7 cellular contexts compared by ENCODE assay signal in the genomic region with DNA sequence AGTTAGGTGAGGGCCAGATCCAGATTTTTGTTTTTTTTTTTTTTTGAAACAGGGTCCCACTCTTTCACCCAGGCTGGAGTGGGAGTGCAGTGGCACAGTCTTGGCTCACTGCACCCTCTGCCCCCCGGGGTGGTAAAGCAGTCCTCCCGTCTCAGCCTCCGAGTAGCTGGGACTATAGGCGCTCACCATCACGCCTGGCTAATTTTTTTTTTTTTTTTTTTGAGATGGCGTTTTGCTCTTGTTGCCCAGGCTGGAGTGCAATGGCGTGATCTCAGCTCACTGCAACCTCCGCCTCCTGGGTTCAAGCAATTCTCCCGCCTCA. TPM values are rescaled to one million over a fixed set of nuclear protein-coding genes. Genes with fewer than 3 reads are reported as not detected.
DNase-seq lines count a peak whose midpoint lies in the region; ATAC-seq, FAIRE-seq and TF ChIP-seq lines count a peak whose summit lies in the region.
"Not testable (repeated sequence)": the region's sequence is repeated elsewhere in the genome, so short reads cannot be mapped to it uniquely, and the experiment has no call there.

No MANE protein-coding gene starts in this region.

- H4K5ac ChIP-seq in mesendoderm (ENCODE audit: low read length): not testable (repeated sequence)

- H3K4me1 Mint-ChIP-seq in HFFc6 (ENCODE audit: low read depth) (peaks cover 24% of the 10 kb centered on the region), astrocyte (ENCODE audit: low read depth, unreplicated experiment) (peaks cover 14% of the 10 kb centered on the region), endodermal cell (peaks cover 34% of the 10 kb centered on the region)

- peak overlapping the region; percentile 74 for H3K4me2 ChIP-seq in astrocyte (ENCODE audit: low read length)
- not testable (repeated sequence) for H3K4me2 ChIP-seq in mesendoderm (ENCODE audit: low read length)

- peak overlapping the region; percentile 36 for H3K4ac ChIP-seq in mesendoderm (ENCODE audit: low read depth, low read length)

- peak overlapping the region; percentile 45 for H2AFZ ChIP-seq in astrocyte (ENCODE audit: low read depth, low read length)

- not testable (repeated sequence) for H3K9me3 ChIP-seq in astrocyte (ENCODE audit: insufficient read depth, low read depth, low read length); endodermal cell (ENCODE audit: control insufficient read depth, low read length); sigmoid colon

- H3K4me3 ChIP-seq in astrocyte (ENCODE audit: insufficient read depth, low read depth, low read length): peak overlapping the region; percentile 24
- not testable (repeated sequence) for H3K4me3 ChIP-seq in endodermal cell (ENCODE audit: low read length); mesendoderm (ENCODE audit: low read length); sigmoid colon

- intact Hi-C loops in Right ventricle myocardium superior (cut with DNase I); sigmoid colon (cut with DNase I): not testable (repeated sequence)

- H3K4me1 ChIP-seq in astrocyte (ENCODE audit: insufficient read depth, low read length): peaks cover 15% of the 10 kb centered on the region
- H3K4me1 ChIP-seq in endodermal cell (ENCODE audit: control insufficient read depth, insufficient read depth, low read length): not testable (repeated sequence)
- H3K4me1 ChIP-seq in mesendoderm (ENCODE audit: control insufficient read depth, low read depth, low read length): peaks cover 15% of the 10 kb centered on the region
- peaks cover 0 to 33% (median 16%) of the 10 kb centered on the region in 4 donors for H3K4me1 ChIP-seq in sigmoid colon

- peak overlapping the region; percentile 40 for H3K56ac ChIP-seq in mesendoderm (ENCODE audit: low read length)

- not testable (repeated sequence) for H3K27me3 ChIP-seq in astrocyte (ENCODE audit: insufficient read depth, low read length); endodermal cell (ENCODE audit: control insufficient read depth, insufficient read depth, low read length, poor library complexity, severe bottlenecking); mesendoderm (ENCODE audit: insufficient read depth, low read length, poor library complexity); sigmoid colon

- H3K9me3 Mint-ChIP-seq in HFFc6; astrocyte (ENCODE audit: unreplicated experiment); endodermal cell: not testable (repeated sequence)

- not testable (repeated sequence) for H2BK120ac ChIP-seq in mesendoderm (ENCODE audit: low read depth, low read length)

- not testable (repeated sequence) for H3K9ac ChIP-seq in astrocyte (ENCODE audit: low read length); endodermal cell (ENCODE audit: extremely low read depth, low read length, poor library complexity, severe bottlenecking); mesendoderm (ENCODE audit: low read length)

- peak; percentile 23 for ATAC-seq in Right ventricle myocardium superior (ENCODE audit: poor library complexity)

- H4K8ac ChIP-seq in mesendoderm (ENCODE audit: low read depth, low read length): not testable (repeated sequence)

- H3K4me3 Mint-ChIP-seq in HFFc6 (peak overlapping the region; percentile 66; the same call in 1 of the 2 replicates), endodermal cell (peak overlapping the region; percentile 23)
- not testable (repeated sequence) for H3K4me3 Mint-ChIP-seq in astrocyte (ENCODE audit: unreplicated experiment)

- not testable (repeated sequence) for H2AK5ac ChIP-seq in mesendoderm (ENCODE audit: low read length)

- H3K27ac Mint-ChIP-seq in HFFc6: 0 out of 2 replicates have a peak overlapping the region, but pooled peaks have one; percentile 83
- not testable (repeated sequence) for H3K27ac Mint-ChIP-seq in astrocyte (ENCODE audit: unreplicated experiment)
- peak overlapping the region; percentile 92 for H3K27ac Mint-ChIP-seq in endodermal cell

- not testable (repeated sequence) for H3K36me3 Mint-ChIP-seq in HFFc6 (ENCODE audit: low read depth); astrocyte (ENCODE audit: low read depth, unreplicated experiment)
- H3K36me3 Mint-ChIP-seq in endodermal cell (ENCODE audit: low read depth): peaks cover 13% of the 10 kb centered on the region

- H3K79me1 ChIP-seq in mesendoderm (ENCODE audit: low read length): not testable (repeated sequence)

- H3K18ac ChIP-seq in mesendoderm (ENCODE audit: low read length): not testable (repeated sequence)

- not testable (repeated sequence) for H3K23ac ChIP-seq in mesendoderm (ENCODE audit: low read length)

- not testable (repeated sequence) for TF ChIP-seq CTCF in C4-2B (conservative IDR thresholded peaks at IDR 0.05); HFFc6 (IDR thresholded peaks at IDR 0.05); astrocyte (IDR thresholded peaks at IDR 0.05; ENCODE audit: insufficient read depth, low read depth, low read length); endodermal cell (conservative IDR thresholded peaks at IDR 0.05); sigmoid colon (IDR thresholded peaks at IDR 0.05)

- H4K20me1 ChIP-seq in astrocyte (ENCODE audit: insufficient read depth, low read length): peaks cover 15% of the 10 kb centered on the region

- not testable (repeated sequence) for DNase-seq in HFFc6; astrocyte (ENCODE audit: low read depth); endodermal cell; Right ventricle myocardium superior; mesendoderm
- peak; percentile 24 for DNase-seq in sigmoid colon

- H3K79me2 ChIP-seq in astrocyte (ENCODE audit: insufficient read depth, low read length): peaks cover 36% of the 10 kb centered on the region
- H3K79me2 ChIP-seq in mesendoderm (ENCODE audit: control insufficient read depth, insufficient read depth, low read length): not testable (repeated sequence)

- H2BK5ac ChIP-seq in mesendoderm (ENCODE audit: low read length): peak overlapping the region; percentile 67

- H3K27me3 Mint-ChIP-seq in HFFc6 (ENCODE audit: insufficient read depth); astrocyte (ENCODE audit: low read depth, unreplicated experiment); endodermal cell (ENCODE audit: insufficient read depth): not testable (repeated sequence)

- H3K27ac ChIP-seq in C4-2B: peak overlapping the region; percentile 59
- peak overlapping the region; percentile 29 for H3K27ac ChIP-seq in astrocyte (ENCODE audit: low read depth, low read length)
- H3K27ac ChIP-seq in endodermal cell (ENCODE audit: low read depth, low read length); sigmoid colon: not testable (repeated sequence)
- H3K27ac ChIP-seq in mesendoderm (ENCODE audit: low read depth, low read length): peak overlapping the region; percentile 74

- TF ChIP-seq POLR2A in sigmoid colon (IDR thresholded peaks at IDR 0.05): not testable (repeated sequence)

- H3K36me3 ChIP-seq in astrocyte (ENCODE audit: insufficient read depth, low read length); mesendoderm (ENCODE audit: control insufficient read depth, insufficient read depth, low read length): not testable (repeated sequence)
- H3K36me3 ChIP-seq in endodermal cell (ENCODE audit: control insufficient read depth, insufficient read depth, low read length) (peaks cover 15% of the 10 kb centered on the region), sigmoid colon (peaks cover 2 to 13% (median 8%) of the 10 kb centered on the region in 4 donors)

- FAIRE-seq in astrocyte (lab: Jason Lieb, UNC): not testable (repeated sequence)

- 78 to 89% methylated on average over 3 to 9 of the region's 9 CpGs for WGBS in endodermal cell (ENCODE audit: insufficient coverage in 1 of 2, insufficient read length in 1 of 2), 2 experiments
- WGBS in mesendoderm (ENCODE audit: extremely low coverage, insufficient coverage, low lambda C conversion rate): no CpG with 5 or more reads among the region's 9 CpGs
- WGBS in sigmoid colon, 2 donors: 93 to 97% methylated on average over 9 of the region's 9 CpGs

- not testable (repeated sequence) for TF ChIP-seq EP300 in sigmoid colon (IDR thresholded peaks at IDR 0.05)

- not testable (repeated sequence) for H2BK15ac ChIP-seq in mesendoderm (replicated peaks; ENCODE audit: low read depth)

RNA-seq across cellular contexts. Expression of a gene that starts 31.2 kb away (rescaled TPM):
- total RNA-seq in HFFc6 (2021; fragmentation: NEBNext Ultra II Directional; extraction: Animal tissue kit (Norgen Biotek cat#: 25700)): 10 to 100 TPM in 5 of 6 experiments, 1 to 10 TPM in 1; 9.1 to 12.0 (median 11.1) TPM
- total RNA-seq in astrocyte (16.2 and 18.2 TPM in 2 replicates), endodermal cell (10 to 100 TPM; 12.8 to 31.5 TPM), Right ventricle myocardium superior (14.2 TPM), sigmoid colon (10 to 100 TPM; 28.8 to 33.5 (median 29.8) TPM)
- polyA plus RNA-seq in endodermal cell (2013, experiment 1 of 2): 10.3 TPM
- polyA plus RNA-seq in endodermal cell (2013, experiment 2 of 2): 9.4 TPM
- polyA plus RNA-seq in mesendoderm (2013, experiment 1 of 2): 6.4 TPM
- 6.7 TPM for polyA plus RNA-seq in mesendoderm (2013, experiment 2 of 2)
- polyA plus RNA-seq in sigmoid colon: 10 to 100 TPM; 16.4 to 18.6 (median 17.6) TPM
